1 cellular context compared by ENCODE assay signal in genomic region chr12:53101931-53102781, GRCh38.
TF ChIP-seq lines count a peak whose summit lies in the region.

No MANE protein-coding gene starts in this region.

TF ChIP-seq in SK-N-SH, 30 proteins besides CTCF, POLR2A, EP300 and RAD21 (continued from another document):
- TF ChIP-seq, protein P1, sequence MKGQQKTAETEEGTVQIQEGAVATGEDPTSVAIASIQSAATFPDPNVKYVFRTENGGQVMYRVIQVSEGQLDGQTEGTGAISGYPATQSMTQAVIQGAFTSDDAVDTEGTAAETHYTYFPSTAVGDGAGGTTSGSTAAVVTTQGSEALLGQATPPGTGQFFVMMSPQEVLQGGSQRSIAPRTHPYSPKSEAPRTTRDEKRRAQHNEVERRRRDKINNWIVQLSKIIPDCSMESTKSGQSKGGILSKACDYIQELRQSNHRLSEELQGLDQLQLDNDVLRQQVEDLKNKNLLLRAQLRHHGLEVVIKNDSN (IDR thresholded peaks at IDR 0.05; ENCODE audit: borderline replicate concordance, low read depth) = no peak
- TF ChIP-seq POLR2AphosphoS5 (IDR thresholded peaks at IDR 0.05; ENCODE audit: low read depth, low read length) (no peak), TAF1 (IDR thresholded peaks at IDR 0.05; ENCODE audit: borderline replicate concordance, low read depth, low read length) (no peak), NRF1 (IDR thresholded peaks at IDR 0.05; ENCODE audit: low read depth, low read length) (no peak), YY1 (IDR thresholded peaks at IDR 0.05; ENCODE audit: low read depth) (no peak), RXRA (IDR thresholded peaks at IDR 0.05; ENCODE audit: borderline replicate concordance, low read depth) (no peak), TCF12 (IDR thresholded peaks at IDR 0.05) (no peak), SIN3A (IDR thresholded peaks at IDR 0.05; ENCODE audit: borderline replicate concordance, low read depth, low read length) (no peak), CHD2 (IDR thresholded peaks at IDR 0.05; ENCODE audit: low read length, partially characterized antibody) (no peak), EZH2phosphoT487 (IDR thresholded peaks at IDR 0.05; ENCODE audit: borderline replicate concordance, low read depth) (no peak), SMC3 (IDR thresholded peaks at IDR 0.05; ENCODE audit: low read depth, low read length) (no peak), RFX5 (IDR thresholded peaks at IDR 0.05; ENCODE audit: low read length) (no peak), ELF1 (IDR thresholded peaks at IDR 0.05) (no peak), NFIC (IDR thresholded peaks at IDR 0.05; ENCODE audit: borderline replicate concordance) (no peak), JUND (IDR thresholded peaks at IDR 0.05) (no peak)
- TF ChIP-seq, protein P2, sequence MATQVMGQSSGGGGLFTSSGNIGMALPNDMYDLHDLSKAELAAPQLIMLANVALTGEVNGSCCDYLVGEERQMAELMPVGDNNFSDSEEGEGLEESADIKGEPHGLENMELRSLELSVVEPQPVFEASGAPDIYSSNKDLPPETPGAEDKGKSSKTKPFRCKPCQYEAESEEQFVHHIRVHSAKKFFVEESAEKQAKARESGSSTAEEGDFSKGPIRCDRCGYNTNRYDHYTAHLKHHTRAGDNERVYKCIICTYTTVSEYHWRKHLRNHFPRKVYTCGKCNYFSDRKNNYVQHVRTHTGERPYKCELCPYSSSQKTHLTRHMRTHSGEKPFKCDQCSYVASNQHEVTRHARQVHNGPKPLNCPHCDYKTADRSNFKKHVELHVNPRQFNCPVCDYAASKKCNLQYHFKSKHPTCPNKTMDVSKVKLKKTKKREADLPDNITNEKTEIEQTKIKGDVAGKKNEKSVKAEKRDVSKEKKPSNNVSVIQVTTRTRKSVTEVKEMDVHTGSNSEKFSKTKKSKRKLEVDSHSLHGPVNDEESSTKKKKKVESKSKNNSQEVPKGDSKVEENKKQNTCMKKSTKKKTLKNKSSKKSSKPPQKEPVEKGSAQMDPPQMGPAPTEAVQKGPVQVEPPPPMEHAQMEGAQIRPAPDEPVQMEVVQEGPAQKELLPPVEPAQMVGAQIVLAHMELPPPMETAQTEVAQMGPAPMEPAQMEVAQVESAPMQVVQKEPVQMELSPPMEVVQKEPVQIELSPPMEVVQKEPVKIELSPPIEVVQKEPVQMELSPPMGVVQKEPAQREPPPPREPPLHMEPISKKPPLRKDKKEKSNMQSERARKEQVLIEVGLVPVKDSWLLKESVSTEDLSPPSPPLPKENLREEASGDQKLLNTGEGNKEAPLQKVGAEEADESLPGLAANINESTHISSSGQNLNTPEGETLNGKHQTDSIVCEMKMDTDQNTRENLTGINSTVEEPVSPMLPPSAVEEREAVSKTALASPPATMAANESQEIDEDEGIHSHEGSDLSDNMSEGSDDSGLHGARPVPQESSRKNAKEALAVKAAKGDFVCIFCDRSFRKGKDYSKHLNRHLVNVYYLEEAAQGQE (IDR thresholded peaks at IDR 0.05; ENCODE audit: low read depth, low read length) = no peak
- TF ChIP-seq, protein P3, sequence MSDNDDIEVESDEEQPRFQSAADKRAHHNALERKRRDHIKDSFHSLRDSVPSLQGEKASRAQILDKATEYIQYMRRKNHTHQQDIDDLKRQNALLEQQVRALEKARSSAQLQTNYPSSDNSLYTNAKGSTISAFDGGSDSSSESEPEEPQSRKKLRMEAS (IDR thresholded peaks at IDR 0.05; ENCODE audit: low read depth) = no peak
- TF ChIP-seq, protein P4, sequence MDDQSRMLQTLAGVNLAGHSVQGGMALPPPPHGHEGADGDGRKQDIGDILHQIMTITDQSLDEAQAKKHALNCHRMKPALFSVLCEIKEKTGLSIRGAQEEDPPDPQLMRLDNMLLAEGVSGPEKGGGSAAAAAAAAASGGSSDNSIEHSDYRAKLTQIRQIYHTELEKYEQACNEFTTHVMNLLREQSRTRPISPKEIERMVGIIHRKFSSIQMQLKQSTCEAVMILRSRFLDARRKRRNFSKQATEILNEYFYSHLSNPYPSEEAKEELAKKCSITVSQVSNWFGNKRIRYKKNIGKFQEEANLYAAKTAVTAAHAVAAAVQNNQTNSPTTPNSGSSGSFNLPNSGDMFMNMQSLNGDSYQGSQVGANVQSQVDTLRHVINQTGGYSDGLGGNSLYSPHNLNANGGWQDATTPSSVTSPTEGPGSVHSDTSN (IDR thresholded peaks at IDR 0.05) = no peak
